In genomic region chr9:130745829-130746228, GRCh38 we compare ENCODE assay signal across 18 cellular contexts. TPM values are rescaled to one million over a fixed set of nuclear protein-coding genes. Genes with fewer than 3 reads are reported as not detected.
A peak's percentile ranks its signal among the peaks of the same experiment; 100 is the strongest.
DNase-seq lines count a peak whose midpoint lies in the region; ATAC-seq and TF ChIP-seq lines count a peak whose summit lies in the region.
"Had no signal": no experiment of that assay in that cellular context is flagged by ENCODE, and none has a peak within 500 bp of the region (broad histone marks: within the 10 kb centered on the region; RNA-seq: fewer than 3 reads in every experiment).

No MANE protein-coding gene starts in this region.

- H3K79me2 ChIP-seq in parathyroid adenoma, result peaks cover 32% of the 10 kb centered on the region

- H3K9me3 ChIP-seq in parathyroid adenoma (ENCODE audit: control insufficient read depth, low read length), result no peaks in the 10 kb centered on the region
- H3K9me3 ChIP-seq in transverse colon, result no peaks in the 10 kb centered on the region
- H3K9me3 ChIP-seq: HAP-1 had no signal

- 62 to 85% methylated on average over 5 of the region's 5 CpGs for WGBS in transverse colon (ENCODE audit: low coverage in 1 of 2), 2 donors

- CTCF ChIA-PET in WTC11 (lab: Charles Lee), result no interaction called here
- CTCF ChIA-PET in activated CD8-positive, alpha-beta T cell treated with anti-CD3 and anti-CD28 coated beads, Interleukin-2, amount 10 ng/mL, durations not matched to agents 7 days and 5 days (lab: Charles Lee), result no interaction called here

- no peaks in the 10 kb centered on the region for H3K36me3 ChIP-seq in parathyroid adenoma (ENCODE audit: control insufficient read depth, insufficient read depth, low read length)
- H3K36me3 ChIP-seq in transverse colon, result no peaks in the 10 kb centered on the region
- H3K36me3 ChIP-seq: HAP-1 had no signal

- POLR2A ChIA-PET in WTC11 (lab: Charles Lee), result no interaction called here
- POLR2A ChIA-PET in activated CD8-positive, alpha-beta T cell treated with anti-CD3 and anti-CD28 coated beads, Interleukin-2, amount 10 ng/mL, durations not matched to agents 7 days and 5 days (lab: Charles Lee), result no interaction called here

- no peaks in the 10 kb centered on the region for H3K36me3 Mint-ChIP-seq in WTC11
- H3K36me3 Mint-ChIP-seq in activated CD8-positive, alpha-beta T cell treated with anti-CD3 and anti-CD28 coated beads, Interleukin-2, amount 10 ng/mL, durations not matched to agents 7 days and 5 days (ENCODE audit: low read depth), result no peaks in the 10 kb centered on the region

- H3K27ac Mint-ChIP-seq in WTC11, result peak overlapping the region; percentile 42
- H3K27ac Mint-ChIP-seq in activated CD8-positive, alpha-beta T cell treated with anti-CD3 and anti-CD28 coated beads, Interleukin-2, amount 10 ng/mL, durations not matched to agents 7 days and 5 days, result no peak overlapping the region
- H3K27ac Mint-ChIP-seq: B cell had no signal

- peaks cover 11% of the 10 kb centered on the region for H3K9me3 Mint-ChIP-seq in WTC11
- H3K9me3 Mint-ChIP-seq in activated CD8-positive, alpha-beta T cell treated with anti-CD3 and anti-CD28 coated beads, Interleukin-2, amount 10 ng/mL, durations not matched to agents 7 days and 5 days (ENCODE audit: insufficient read depth), result no peaks in the 10 kb centered on the region

- peak overlapping the region; percentile 44 for H3K4me2 ChIP-seq in parathyroid adenoma (ENCODE audit: low read length)

- H3K27me3 ChIP-seq in parathyroid adenoma (ENCODE audit: control insufficient read depth, insufficient read depth, low read length) (no peaks in the 10 kb centered on the region), transverse colon (no peaks in the 10 kb centered on the region)

- no peak for ATAC-seq in WTC11
- no peak for ATAC-seq in activated CD8-positive, alpha-beta T cell treated with anti-CD3 and anti-CD28 coated beads, Interleukin-2, amount 10 ng/mL, durations not matched to agents 7 days and 5 days
- ATAC-seq: HepG2 had no signal

- H3K27ac ChIP-seq in parathyroid adenoma, result peak overlapping the region; percentile 4
- H3K27ac ChIP-seq in transverse colon, result no peak overlapping the region
- H3K27ac ChIP-seq: 22Rv1 had no signal

- TF ChIP-seq POLR2A in transverse colon (IDR thresholded peaks at IDR 0.05), result no peak

- H3K4me3 ChIP-seq in parathyroid adenoma (ENCODE audit: low read depth, low read length) (no peak overlapping the region), transverse colon (no peak overlapping the region)
- H3K4me3 ChIP-seq: HAP-1 had no signal

- DNase-seq in NCI-H1092 treated with DMSO at 0.1 percent for 48 hours (lab: John Stamatoyannopoulos, UW) (peak; percentile 27), NCI-H1092 (lab: John Stamatoyannopoulos, UW) (no peak), WTC11 (ENCODE audit: low spot score) (no peak), dermis blood vessel endothelial cell (peak; percentile 32), transverse colon (no peak), activated gamma-delta T cell treated with Interleukin-2 at 50 U/mL for 16 hours (no peak)
- no peak for DNase-seq in activated CD8-positive, alpha-beta T cell treated with anti-CD3 and anti-CD28 coated beads, Interleukin-2, amount 10 ng/mL, durations not matched to agents 7 days and 5 days
- DNase-seq: DMS79 treated with DMSO at 0.1 percent for 48 hours, NCI-H2029 treated with DMSO at 0.1 percent for 48 hours, NCI-H2171, NCI-H446, NCI-H526 treated with DMSO at 0.1 percent for 48 hours, Right ventricle myocardium superior had no signal

- TF ChIP-seq CTCF in WTC11 (IDR thresholded peaks at IDR 0.05) (no peak), parathyroid adenoma (IDR thresholded peaks at IDR 0.05) (no peak), transverse colon (IDR thresholded peaks at IDR 0.05) (no peak)

- TF ChIP-seq EP300 in transverse colon (IDR thresholded peaks at IDR 0.05; ENCODE audit: low read depth), result no peak

- in situ Hi-C loops in transverse colon (cut with MboI; ENCODE audit: low pct_ligation_motif_present in 1 of 4, low pct_unique_long_range_greater_than_20kb in 1 of 4, low sequenced_read_pairs in 3 of 4), result no loop called here

- H2AFZ ChIP-seq in parathyroid adenoma, result no peak overlapping the region

- H3K4me1 Mint-ChIP-seq in WTC11, result peaks cover 29% of the 10 kb centered on the region
- peaks cover 10% of the 10 kb centered on the region for H3K4me1 Mint-ChIP-seq in activated CD8-positive, alpha-beta T cell treated with anti-CD3 and anti-CD28 coated beads, Interleukin-2, amount 10 ng/mL, durations not matched to agents 7 days and 5 days (ENCODE audit: low read depth)

- H3K4me1 ChIP-seq in parathyroid adenoma (no peaks in the 10 kb centered on the region), transverse colon (peaks cover 0 to 5% (median 2%) of the 10 kb centered on the region in 4 donors)

- H3K27me3 Mint-ChIP-seq in WTC11 (ENCODE audit: low read depth), result no peaks in the 10 kb centered on the region
- H3K27me3 Mint-ChIP-seq in activated CD8-positive, alpha-beta T cell treated with anti-CD3 and anti-CD28 coated beads, Interleukin-2, amount 10 ng/mL, durations not matched to agents 7 days and 5 days (ENCODE audit: low read depth), result no peaks in the 10 kb centered on the region
- H3K27me3 Mint-ChIP-seq: B cell had no signal

- H3K4me3 Mint-ChIP-seq in WTC11, result no peak overlapping the region
- H3K4me3 Mint-ChIP-seq in activated CD8-positive, alpha-beta T cell treated with anti-CD3 and anti-CD28 coated beads, Interleukin-2, amount 10 ng/mL, durations not matched to agents 7 days and 5 days, result no peak overlapping the region
- H3K4me3 Mint-ChIP-seq: B cell had no signal

- H3K9ac ChIP-seq in parathyroid adenoma, result no peak overlapping the region

- intact Hi-C loops in transverse colon (cut with DNase I; ENCODE audit: low total_unique reads), result no loop called here

TF ChIP-seq in WTC11, 78 proteins besides CTCF, POLR2A, EP300 and RAD21:
- no peak for TF ChIP-seq ZNF219 (CRISPR knock-in tag; IDR thresholded peaks at IDR 0.05; ENCODE audit: borderline replicate concordance)
- TF ChIP-seq TEAD4 (CRISPR knock-in tag; IDR thresholded peaks at IDR 0.05), result no peak
- TF ChIP-seq HMGA2 (CRISPR knock-in tag; IDR thresholded peaks at IDR 0.05), result no peak
- no peak for TF ChIP-seq NR1H2 (CRISPR knock-in tag; IDR thresholded peaks at IDR 0.05)

RNA-seq across cellular contexts. Expression of gene EXOSC2, which starts 52.2 kb away (rescaled TPM):
- total RNA-seq in WTC11 (2021) (76.1 to 80.3 TPM (median 79.2 TPM) in 3 replicates), dermis blood vessel endothelial cell (31.9 and 33.5 TPM in 2 replicates), transverse colon (10 to 100 TPM in 3 of 4 donors, 1 to 10 TPM in 1; 2.2 to 17.1 (median 15.8) TPM)
- 10 to 100 TPM; 59.6 to 61.6 TPM for total RNA-seq in activated CD8-positive, alpha-beta T cell treated with anti-CD3 and anti-CD28 coated beads, Interleukin-2, amount 10 ng/mL, durations not matched to agents 7 days and 5 days

Comparison
In these comparisons a context has a peak if more than half of its experiments do, and no peak if none do; other contexts are left out.
1. DNase-seq: peak in NCI-H1092 treated with DMSO at 0.1 percent for 48 hours (single experiment) and dermis blood vessel endothelial cell (single experiment); none in NCI-H1092 (single experiment), WTC11 (single experiment), transverse colon (single experiment), activated gamma-delta T cell treated with Interleukin-2 at 50 U/mL for 16 hours (single experiment) and activated CD8-positive, alpha-beta T cell treated with anti-CD3 and anti-CD28 coated beads, Interleukin-2, amount 10 ng/mL, durations not matched to agents 7 days and 5 days (single experiment).